Comparison of ENCODE assay signal across 23 cellular contexts in the genomic region with DNA sequence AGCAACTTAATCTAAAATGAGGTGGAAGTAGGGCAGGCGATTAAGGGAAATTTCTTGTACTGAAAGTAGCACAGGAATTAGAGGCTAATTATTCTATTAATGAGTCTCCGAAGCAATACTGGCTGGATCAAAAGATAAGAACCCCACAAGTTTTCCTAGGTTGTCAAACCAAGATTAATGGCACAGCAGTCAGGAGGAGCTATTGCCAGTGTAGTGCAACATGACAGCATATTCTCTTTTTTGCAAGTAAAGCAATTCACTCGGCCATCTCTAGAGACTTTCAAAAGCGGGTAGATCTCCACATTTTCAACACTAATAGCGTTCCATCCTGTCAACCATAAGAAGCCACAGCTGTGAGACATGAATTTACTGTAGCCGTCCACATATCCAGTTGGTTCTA.
"Had no signal": no experiment of that assay in that cellular context is flagged by ENCODE, and none has a peak within 500 bp of the region (broad histone marks: within the 10 kb centered on the region; RNA-seq: fewer than 3 reads in every experiment).

No MANE protein-coding gene starts in this region.

- H3K9me3 ChIP-seq: heart right ventricle, lower lobe of right lung, prostate gland, testis, tibial nerve, upper lobe of right lung, vagina had no signal

- H3K4me1 ChIP-seq: lower lobe of right lung, parathyroid adenoma, prostate gland, testis, upper lobe of right lung had no signal

- H3K27ac ChIP-seq: coronary artery, lower lobe of right lung, parathyroid adenoma, prostate gland, testis, tibial nerve, upper lobe of right lung, vagina had no signal

- H3K79me2 ChIP-seq: parathyroid adenoma had no signal

- H3K36me3 ChIP-seq: prostate gland, vagina had no signal

- H3K4me3 Mint-ChIP-seq: endodermal cell; memory B cell; naive B cell; nephron progenitor cell; stimulated activated naive B cell treated with anti-CD40 and anti-IgM and Interleukin-4, amounts not matched to agents 10 μg/mL and 1 μg/mL and 100 μg/mL, for 72 hours; stimulated activated naive CD8-positive, alpha-beta T cell treated with anti-CD3 and anti-CD28 coated beads, Interleukin-15, amount 100 ng/mL, for 72 hours had no signal

- ATAC-seq: left lobe of liver; lower lobe of right lung; sciatic nerve; stimulated activated naive B cell treated with anti-CD40 and anti-IgM and Interleukin-4, amounts not matched to agents 10 μg/mL and 1 μg/mL and 100 μg/mL, for 72 hours; stimulated activated naive CD8-positive, alpha-beta T cell treated with anti-CD3 and anti-CD28 coated beads, Interleukin-15, amount 100 ng/mL, for 72 hours; upper lobe of right lung had no signal

- H3K27me3 Mint-ChIP-seq: naive B cell; stimulated activated naive B cell treated with anti-CD40 and anti-IgM and Interleukin-4, amounts not matched to agents 10 μg/mL and 1 μg/mL and 100 μg/mL, for 72 hours; stimulated activated naive CD8-positive, alpha-beta T cell treated with anti-CD3 and anti-CD28 coated beads, Interleukin-15, amount 100 ng/mL, for 72 hours had no signal

- FAIRE-seq: endothelial cell of umbilical vein, islet of Langerhans had no signal

- H3K27ac Mint-ChIP-seq: endodermal cell; memory B cell; naive B cell; stimulated activated naive B cell treated with anti-CD40 and anti-IgM and Interleukin-4, amounts not matched to agents 10 μg/mL and 1 μg/mL and 100 μg/mL, for 72 hours; stimulated activated naive CD8-positive, alpha-beta T cell treated with anti-CD3 and anti-CD28 coated beads, Interleukin-15, amount 100 ng/mL, for 72 hours had no signal

- H2AFZ ChIP-seq: parathyroid adenoma had no signal

- DNase-seq: effector CD4-positive, alpha-beta T cell; endodermal cell; heart right ventricle; kidney glomerular epithelial cell; lower lobe of right lung; naive B cell; nephron progenitor cell; stimulated activated CD4-positive, alpha-beta T cell treated with anti-CD3 and anti-CD28 coated beads, Interleukin-2, amount 100 ng/mL, for 24 hours; stimulated activated CD4-positive, alpha-beta T cell treated with anti-CD3 and anti-CD28 coated beads, Interleukin-4, amount 100 ng/mL, for 4 hours; stimulated activated naive B cell treated with anti-CD40 and anti-IgM and Interleukin-4, amounts not matched to agents 10 μg/mL and 1 μg/mL and 100 μg/mL, for 72 hours; stimulated activated naive CD8-positive, alpha-beta T cell treated with anti-CD3 and anti-CD28 coated beads, Interleukin-15, amount 100 ng/mL, for 72 hours; testis; upper lobe of right lung had no signal

- H3K4me1 Mint-ChIP-seq: memory B cell; naive B cell; stimulated activated naive B cell treated with anti-CD40 and anti-IgM and Interleukin-4, amounts not matched to agents 10 μg/mL and 1 μg/mL and 100 μg/mL, for 72 hours; stimulated activated naive CD8-positive, alpha-beta T cell treated with anti-CD3 and anti-CD28 coated beads, Interleukin-15, amount 100 ng/mL, for 72 hours had no signal

- H3K9ac ChIP-seq: parathyroid adenoma had no signal

- H3K27me3 ChIP-seq: heart right ventricle, testis, tibial nerve, upper lobe of right lung, vagina had no signal

- H3K9me3 Mint-ChIP-seq: endodermal cell; memory B cell; nephron progenitor cell; stimulated activated naive CD8-positive, alpha-beta T cell treated with anti-CD3 and anti-CD28 coated beads, Interleukin-15, amount 100 ng/mL, for 72 hours had no signal

- H3K4me3 ChIP-seq: coronary artery, heart right ventricle, lower lobe of right lung, prostate gland, testis, tibial nerve, upper lobe of right lung, vagina had no signal
